In genomic region chr6:167904791-167905190, GRCh38 we compare ENCODE assay signal across 25 cellular contexts.
A peak's percentile ranks its signal among the peaks of the same experiment; 100 is the strongest.
DNase-seq lines count a peak whose midpoint lies in the region; ATAC-seq and TF ChIP-seq lines count a peak whose summit lies in the region.
"Had no signal": no experiment of that assay in that cellular context is flagged by ENCODE, and none has a peak within 500 bp of the region (broad histone marks: within the 10 kb centered on the region; RNA-seq: fewer than 3 reads in every experiment).

No MANE protein-coding gene starts in this region.

- peaks cover 3% of the 10 kb centered on the region for H3K4me1 ChIP-seq in mesenchymal stem cell (ENCODE audit: control insufficient read depth, insufficient read depth, low read depth, low read length)

- H3K18ac ChIP-seq in mesenchymal stem cell (ENCODE audit: low read depth in 1 of 2, low read length in 2 of 2), result no peak overlapping the region

- no peak overlapping the region for H2BK12ac ChIP-seq in mesenchymal stem cell (ENCODE audit: low read length in 2 of 2)

- no peak for DNase-seq in activated T-cell treated with anti-CD3 and anti-CD28 coated beads, Interleukin-2, amount 50 U/mL, for 72 hours
- DNase-seq in activated T-cell treated with anti-CD3 and anti-CD28 coated beads, Interleukin-2, amount 50 U/mL, for 48 hours, result no peak
- DNase-seq in activated B cell treated with CpG ODN at 0.5 μM for 24 hours (no peak), mesenchymal stem cell (no peak), T-helper 9 cell (no peak), NCI-H748 (lab: John Stamatoyannopoulos, UW; ENCODE audit: unreplicated experiment) (no peak)
- DNase-seq: 8988T; C1 segment of cervical spinal cord; Calu3; CD8-positive, alpha-beta memory T cell; DMS153; GM23248; HCEC 1CT; MG63; NCI-H1048; NCI-H1417 treated with DMSO at 0.1 percent for 48 hours; NCI-H187; NCI-H510A treated with DMSO at 0.1 percent for 48 hours; NCI-H774; NK-92 treated with Interleukin-12 subunit alpha and Interleukin-12 subunit beta, amount 100 ng/mL, for 24 hours had no signal

- no peak overlapping the region for H3K27ac ChIP-seq in mesenchymal stem cell (ENCODE audit: low read length, poor library complexity, severe bottlenecking)
- H3K27ac ChIP-seq: GM23248 had no signal

- 87% methylated on average over 5 of the region's 5 CpGs for WGBS in mesenchymal stem cell

- no peaks in the 10 kb centered on the region for H3K4me1 Mint-ChIP-seq in activated T-cell treated with anti-CD3 and anti-CD28 coated beads, Interleukin-2, amount 50 U/mL, for 72 hours (ENCODE audit: low read depth)
- no peaks in the 10 kb centered on the region for H3K4me1 Mint-ChIP-seq in activated B cell treated with CpG ODN at 0.5 μM for 24 hours
- H3K4me1 Mint-ChIP-seq in stimulated activated memory B cell treated with anti-CD40 and anti-IgM and Interleukin-4, amounts not matched to agents 10 μg/mL and 1 μg/mL and 100 μg/mL, for 72 hours, result peaks cover 8% of the 10 kb centered on the region
- H3K4me1 Mint-ChIP-seq: CD8-positive, alpha-beta memory T cell; IgD-negative memory B cell had no signal

- no peak overlapping the region for H2AFZ ChIP-seq in mesenchymal stem cell (ENCODE audit: low read depth, low read length)
- H2AFZ ChIP-seq: GM23248 had no signal

- H3K4me3 ChIP-seq in mesenchymal stem cell (ENCODE audit: insufficient read depth in 1 of 2, low read depth in 1 of 2, low read length in 2 of 2), result no peak overlapping the region
- H3K4me3 ChIP-seq: GM23248, MG63 had no signal

- no peaks in the 10 kb centered on the region for H3K9me3 ChIP-seq in mesenchymal stem cell (ENCODE audit: control insufficient read depth, low read length)
- H3K9me3 ChIP-seq: MG63 had no signal

- H3K79me1 ChIP-seq in mesenchymal stem cell (replicated peaks; ENCODE audit: low read length, poor library complexity, severe bottlenecking), result peaks cover 16% of the 10 kb centered on the region

- TF ChIP-seq CTCF in activated B cell treated with CpG ODN at 0.5 μM for 24 hours (IDR thresholded peaks at IDR 0.05), result no peak

- H3K36me3 ChIP-seq in mesenchymal stem cell (ENCODE audit: control insufficient read depth in 1 of 2, insufficient read depth in 2 of 2, low read depth in 1 of 2, low read length in 2 of 2), result peaks cover 17 to 36% of the 10 kb centered on the region in 2 experiments
- H3K36me3 ChIP-seq: MG63 had no signal

- POLR2A ChIA-PET in activated B cell treated with CpG ODN at 0.5 μM for 24 hours (lab: Charles Lee), result no interaction called here

- no peaks in the 10 kb centered on the region for H3K27me3 Mint-ChIP-seq in activated T-cell treated with anti-CD3 and anti-CD28 coated beads, Interleukin-2, amount 50 U/mL, for 72 hours (ENCODE audit: low read depth)
- H3K27me3 Mint-ChIP-seq in activated B cell treated with CpG ODN at 0.5 μM for 24 hours, result no peaks in the 10 kb centered on the region
- H3K27me3 Mint-ChIP-seq in stimulated activated memory B cell treated with anti-CD40 and anti-IgM and Interleukin-4, amounts not matched to agents 10 μg/mL and 1 μg/mL and 100 μg/mL, for 72 hours, result no peaks in the 10 kb centered on the region
- H3K27me3 Mint-ChIP-seq: IgD-negative memory B cell had no signal

- ATAC-seq in activated T-cell treated with anti-CD3 and anti-CD28 coated beads, Interleukin-2, amount 50 U/mL, for 72 hours (replicated peaks in 1 of 2), result no peak
- ATAC-seq in activated B cell treated with CpG ODN at 0.5 μM for 24 hours (ENCODE audit: low read depth) (peak; percentile 31), HG03095 (IDR thresholded peaks at IDR 0.05; ENCODE audit: unreplicated experiment) (no peak)
- ATAC-seq in stimulated activated memory B cell treated with anti-CD40 and anti-IgM and Interleukin-4, amounts not matched to agents 10 μg/mL and 1 μg/mL and 100 μg/mL, for 72 hours, result peak; percentile 56
- ATAC-seq: Panc1, SK-N-SH treated with all-trans-retinoic acid at 6 μM for 48 hours had no signal

- peak overlapping the region; percentile 41 for H3K27ac Mint-ChIP-seq in activated T-cell treated with anti-CD3 and anti-CD28 coated beads, Interleukin-2, amount 50 U/mL, for 72 hours
- H3K27ac Mint-ChIP-seq in activated B cell treated with CpG ODN at 0.5 μM for 24 hours, result no peak overlapping the region
- H3K27ac Mint-ChIP-seq in stimulated activated memory B cell treated with anti-CD40 and anti-IgM and Interleukin-4, amounts not matched to agents 10 μg/mL and 1 μg/mL and 100 μg/mL, for 72 hours, result peak overlapping the region; percentile 26
- H3K27ac Mint-ChIP-seq: CD8-positive, alpha-beta memory T cell; IgD-negative memory B cell had no signal

- no peak overlapping the region for H2BK15ac ChIP-seq in mesenchymal stem cell (ENCODE audit: low read depth, poor library complexity, severe bottlenecking)

- H3K14ac ChIP-seq in mesenchymal stem cell (ENCODE audit: low read length in 2 of 2), result no peak overlapping the region

- no peak overlapping the region for H3K9ac ChIP-seq in mesenchymal stem cell (ENCODE audit: low read length)
- H3K9ac ChIP-seq: GM23248 had no signal

- CTCF ChIA-PET in activated B cell treated with CpG ODN at 0.5 μM for 24 hours (lab: Charles Lee), result no interaction called here

- H3K23ac ChIP-seq in mesenchymal stem cell (ENCODE audit: low read length in 2 of 2), result no peak overlapping the region

- H4K8ac ChIP-seq in mesenchymal stem cell (ENCODE audit: low read length), result peak overlapping the region; percentile 60

- H3K36me3 Mint-ChIP-seq in activated T-cell treated with anti-CD3 and anti-CD28 coated beads, Interleukin-2, amount 50 U/mL, for 72 hours (ENCODE audit: insufficient read depth in 2 of 2), result no peaks in the 10 kb centered on the region
- peaks cover 30% of the 10 kb centered on the region for H3K36me3 Mint-ChIP-seq in activated B cell treated with CpG ODN at 0.5 μM for 24 hours (ENCODE audit: low read depth)
- H3K36me3 Mint-ChIP-seq in stimulated activated memory B cell treated with anti-CD40 and anti-IgM and Interleukin-4, amounts not matched to agents 10 μg/mL and 1 μg/mL and 100 μg/mL, for 72 hours, result peaks cover 53% of the 10 kb centered on the region

- H3K27me3 ChIP-seq in mesenchymal stem cell (ENCODE audit: control insufficient read depth in 1 of 2, insufficient read depth in 1 of 2, low read length in 2 of 2), result no peaks in the 10 kb centered on the region
- H3K27me3 ChIP-seq: MG63 had no signal

- no peak overlapping the region for H2AK5ac ChIP-seq in mesenchymal stem cell (ENCODE audit: low read length, severe bottlenecking)

- H2BK120ac ChIP-seq in mesenchymal stem cell (ENCODE audit: low read depth, low read length), result no peak overlapping the region

- intact Hi-C loops in activated B cell treated with CpG ODN at 0.5 μM for 24 hours (cut with micrococcal nuclease), result no loop called here

- H3K4me2 ChIP-seq in mesenchymal stem cell (ENCODE audit: low read length, poor library complexity, severe bottlenecking), result no peak overlapping the region

- no peak overlapping the region for H3K4ac ChIP-seq in mesenchymal stem cell (ENCODE audit: low read depth in 1 of 2, low read length in 2 of 2)

- no peak overlapping the region for H4K91ac ChIP-seq in mesenchymal stem cell (ENCODE audit: low read length)

- H3K9me3 Mint-ChIP-seq in activated T-cell treated with anti-CD3 and anti-CD28 coated beads, Interleukin-2, amount 50 U/mL, for 72 hours, result no peaks in the 10 kb centered on the region
- no peaks in the 10 kb centered on the region for H3K9me3 Mint-ChIP-seq in activated B cell treated with CpG ODN at 0.5 μM for 24 hours
- no peaks in the 10 kb centered on the region for H3K9me3 Mint-ChIP-seq in stimulated activated memory B cell treated with anti-CD40 and anti-IgM and Interleukin-4, amounts not matched to agents 10 μg/mL and 1 μg/mL and 100 μg/mL, for 72 hours
- H3K9me3 Mint-ChIP-seq: IgD-negative memory B cell had no signal

- no peak overlapping the region for H3K4me3 Mint-ChIP-seq in activated T-cell treated with anti-CD3 and anti-CD28 coated beads, Interleukin-2, amount 50 U/mL, for 72 hours
- no peak overlapping the region for H3K4me3 Mint-ChIP-seq in activated B cell treated with CpG ODN at 0.5 μM for 24 hours
- H3K4me3 Mint-ChIP-seq in stimulated activated memory B cell treated with anti-CD40 and anti-IgM and Interleukin-4, amounts not matched to agents 10 μg/mL and 1 μg/mL and 100 μg/mL, for 72 hours, result no peak overlapping the region
- H3K4me3 Mint-ChIP-seq: CD8-positive, alpha-beta memory T cell; IgD-negative memory B cell had no signal

- H2BK5ac ChIP-seq in mesenchymal stem cell (ENCODE audit: low read depth, low read length, poor library complexity, severe bottlenecking), result no peak overlapping the region

Comparison
In these comparisons a context has a peak if more than half of its experiments do, and no peak if none do; other contexts are left out.
1. ATAC-seq: peak in activated B cell treated with CpG ODN at 0.5 μM for 24 hours (single experiment) and stimulated activated memory B cell treated with anti-CD40 and anti-IgM and Interleukin-4, amounts not matched to agents 10 μg/mL and 1 μg/mL and 100 μg/mL, for 72 hours (single experiment); none in activated T-cell treated with anti-CD3 and anti-CD28 coated beads, Interleukin-2, amount 50 U/mL, for 72 hours (0 of 2) and HG03095 (single experiment).